Comparison of ENCODE assay signal across 16 cellular contexts in genomic region chr16:25501530-25502255, GRCh38.
"Had no signal": no experiment of that assay in that cellular context is flagged by ENCODE, and none has a peak within 500 bp of the region (broad histone marks: within the 10 kb centered on the region; RNA-seq: fewer than 3 reads in every experiment).

No MANE protein-coding gene starts in this region.

- H3K27ac ChIP-seq: prostate gland, suprapubic skin had no signal

- H3K9me3 Mint-ChIP-seq: effector memory CD8-positive, alpha-beta T cell; natural killer cell; stimulated activated naive CD8-positive, alpha-beta T cell treated with anti-CD3 and anti-CD28 coated beads, Interleukin-15, Interleukin-2, amounts not matched to agents 100 ng/mL and 50 ng/mL, for 24 hours; type B pancreatic cell had no signal

- H3K4me3 ChIP-seq: prostate gland, suprapubic skin had no signal

- H3K9me3 ChIP-seq: prostate gland had no signal

- H3K36me3 ChIP-seq: prostate gland, suprapubic skin had no signal

- H3K4me1 ChIP-seq: prostate gland, suprapubic skin had no signal

- ATAC-seq: effector memory CD8-positive, alpha-beta T cell; left colon; natural killer cell; right cardiac atrium had no signal

- FAIRE-seq: islet of Langerhans, small intestine had no signal

- H3K4me1 Mint-ChIP-seq: natural killer cell had no signal

- H3K27ac Mint-ChIP-seq: effector memory CD8-positive, alpha-beta T cell; natural killer cell; stimulated activated naive CD8-positive, alpha-beta T cell treated with anti-CD3 and anti-CD28 coated beads, Interleukin-15, Interleukin-2, amounts not matched to agents 100 ng/mL and 50 ng/mL, for 24 hours; type B pancreatic cell had no signal

- H3K36me3 Mint-ChIP-seq: natural killer cell, type B pancreatic cell had no signal

- H3K4me3 Mint-ChIP-seq: effector memory CD8-positive, alpha-beta T cell; natural killer cell; stimulated activated naive CD8-positive, alpha-beta T cell treated with anti-CD3 and anti-CD28 coated beads, Interleukin-15, Interleukin-2, amounts not matched to agents 100 ng/mL and 50 ng/mL, for 24 hours; type B pancreatic cell had no signal

- H3K27me3 ChIP-seq: suprapubic skin had no signal

- DNase-seq: activated CD4-positive, alpha-beta T cell treated with anti-CD3 and anti-CD28 coated beads, Interleukin-2, amount 50 U/mL, for 1 hour; activated CD8-positive, alpha-beta memory T cell treated with anti-CD3 and anti-CD28 coated beads for 24 hours; activated naive CD4-positive, alpha-beta T cell treated with Interleukin-2 at 50 U/mL for 16 hours; dermis blood vessel endothelial cell; effector memory CD8-positive, alpha-beta T cell; left colon; mammary epithelial cell; natural killer cell; occipital lobe; right cardiac atrium; small intestine had no signal
